In the genomic region with DNA sequence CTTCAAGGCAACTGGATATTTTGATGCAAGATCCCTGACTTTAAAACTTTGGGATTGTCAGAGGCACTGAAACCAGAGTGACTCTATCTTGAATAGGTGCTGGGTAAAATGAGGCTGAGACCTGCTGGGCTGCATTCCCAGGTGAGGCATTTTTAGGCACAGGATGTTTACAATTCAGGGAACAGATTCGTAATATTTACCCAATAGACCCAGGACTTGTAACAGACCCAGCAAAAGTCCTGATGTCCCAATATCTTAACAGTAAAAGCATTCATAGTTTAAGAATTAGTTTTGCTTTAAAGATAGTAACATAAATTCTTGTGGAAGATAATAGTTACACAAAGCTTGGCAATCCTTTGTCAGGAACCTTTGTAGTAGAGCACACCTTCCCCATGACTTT, we compare ENCODE assay signal across 20 cellular contexts.
"Had no signal": no experiment of that assay in that cellular context is flagged by ENCODE, and none has a peak within 500 bp of the region (broad histone marks: within the 10 kb centered on the region; RNA-seq: fewer than 3 reads in every experiment).

No MANE protein-coding gene starts in this region.

- H3K36me3 ChIP-seq: esophagus muscularis mucosa, gastrocnemius medialis, left ventricle myocardium inferior, neural progenitor cell, ovary, right atrium auricular region, stomach, thoracic aorta, transverse colon had no signal

- H3K9me3 ChIP-seq: esophagus muscularis mucosa, gastrocnemius medialis, left ventricle myocardium inferior, ovary, right atrium auricular region, stomach, thoracic aorta, transverse colon had no signal

- H3K27ac ChIP-seq: coronary artery, esophagus muscularis mucosa, gastrocnemius medialis, left ventricle myocardium inferior, neural progenitor cell, ovary, right atrium auricular region, stomach, thoracic aorta, transverse colon had no signal

- H3K9ac ChIP-seq: neural progenitor cell had no signal

- H3K4me1 ChIP-seq: gastrocnemius medialis, left ventricle myocardium inferior, neural progenitor cell, right atrium auricular region, stomach, transverse colon had no signal

- H3K4me3 ChIP-seq: coronary artery, esophagus muscularis mucosa, gastrocnemius medialis, left ventricle myocardium inferior, lung, neural progenitor cell, ovary, right atrium auricular region, stomach, thoracic aorta, transverse colon had no signal

- DNase-seq: effector CD4-positive, alpha-beta T cell; gastrocnemius medialis; islet precursor cell; left ventricle myocardium inferior; mesenchymal stem cell; midbrain; nucleus accumbens; ovary; small intestine; stimulated activated CD4-positive, alpha-beta T cell treated with anti-CD3 and anti-CD28 coated beads, Interleukin-12 subunit alpha, Interleukin-12 subunit beta, amount 100 ng/mL, for 4 hours; stimulated activated naive CD4-positive, alpha-beta T cell; stomach; substantia nigra; transverse colon had no signal

- H3K27me3 ChIP-seq: esophagus muscularis mucosa, gastrocnemius medialis, neural progenitor cell, ovary, right atrium auricular region, stomach, transverse colon had no signal
